Comparison of ENCODE assay signal across 9 cellular contexts in genomic region chr16:66948034-66948821, GRCh38. TPM values are rescaled to one million over a fixed set of nuclear protein-coding genes. Genes with fewer than 3 reads are reported as not detected.
DNase-seq lines count a peak whose midpoint lies in the region; ATAC-seq, FAIRE-seq and TF ChIP-seq lines count a peak whose summit lies in the region.
"Had no signal": no experiment of that assay in that cellular context is flagged by ENCODE, and none has a peak within 500 bp of the region (broad histone marks: within the 10 kb centered on the region; RNA-seq: fewer than 3 reads in every experiment).

No MANE protein-coding gene starts in this region.

- peaks cover 36% of the 10 kb centered on the region for H3K4me1 Mint-ChIP-seq in activated CD4-positive, alpha-beta memory T cell treated with anti-CD3 and anti-CD28 coated beads, Interleukin-2, amount 10 ng/mL, durations not matched to agents 7 days and 5 days

- H3K4me3 ChIP-seq in cardiac muscle cell, result peak overlapping the region; percentile 18
- H3K4me3 ChIP-seq in skeletal muscle tissue (ENCODE audit: low read length in 3 of 3), result peak overlapping the region; percentile 78 to 86 (median 82)

- CTCF ChIA-PET in activated CD4-positive, alpha-beta memory T cell treated with anti-CD3 and anti-CD28 coated beads, Interleukin-2, amount 10 ng/mL, durations not matched to agents 7 days and 5 days (lab: Charles Lee), result interaction anchor here (1.0 to 2.1 kb wide), 13 partner anchors 15 to 533 kb away, joined by 3 to 8 read pairs (median 3); partner anchors contain the start of genes ATP6V0D1, B3GNT9, FBXL8 and PDP2

- H3K9me3 ChIP-seq in cardiac muscle cell (ENCODE audit: low read depth) (no peaks in the 10 kb centered on the region), skeletal muscle tissue (ENCODE audit: control insufficient read depth in 3 of 3, low read length in 3 of 3) (no peaks in the 10 kb centered on the region)

- no peak overlapping the region for H3K27ac ChIP-seq in cardiac muscle cell
- peak overlapping the region; percentile 79 for H3K27ac ChIP-seq in skeletal muscle tissue (ENCODE audit: low read depth, low read length)

- peaks cover 9% of the 10 kb centered on the region for H3K9me3 Mint-ChIP-seq in activated CD4-positive, alpha-beta memory T cell treated with anti-CD3 and anti-CD28 coated beads, Interleukin-2, amount 10 ng/mL, durations not matched to agents 7 days and 5 days

- H3K36me3 ChIP-seq in cardiac muscle cell (no peaks in the 10 kb centered on the region), skeletal muscle tissue (ENCODE audit: control insufficient read depth in 3 of 3, insufficient read depth in 3 of 3, low read length in 3 of 3) (peaks cover 5 to 8% (median 8%) of the 10 kb centered on the region in 3 donors)

- peaks cover 9% of the 10 kb centered on the region for H3K36me3 Mint-ChIP-seq in activated CD4-positive, alpha-beta memory T cell treated with anti-CD3 and anti-CD28 coated beads, Interleukin-2, amount 10 ng/mL, durations not matched to agents 7 days and 5 days (ENCODE audit: low read depth)

- H3K27ac Mint-ChIP-seq in activated CD4-positive, alpha-beta memory T cell treated with anti-CD3 and anti-CD28 coated beads, Interleukin-2, amount 10 ng/mL, durations not matched to agents 7 days and 5 days, result no peak overlapping the region

- peak overlapping the region; percentile 79 to 94 (median 79) for H3K9ac ChIP-seq in skeletal muscle tissue (ENCODE audit: low read depth in 1 of 3, low read length in 3 of 3)

- H3K4me1 ChIP-seq in cardiac muscle cell (ENCODE audit: low read depth) (no peaks in the 10 kb centered on the region), skeletal muscle tissue (ENCODE audit: control insufficient read depth in 3 of 3, insufficient read depth in 3 of 3, low read length in 3 of 3) (peaks cover 12 to 29% (median 14%) of the 10 kb centered on the region in 3 donors)

- H3K27me3 Mint-ChIP-seq in activated CD4-positive, alpha-beta memory T cell treated with anti-CD3 and anti-CD28 coated beads, Interleukin-2, amount 10 ng/mL, durations not matched to agents 7 days and 5 days, result peaks cover 24% of the 10 kb centered on the region

- POLR2A ChIA-PET in activated CD4-positive, alpha-beta memory T cell treated with anti-CD3 and anti-CD28 coated beads, Interleukin-2, amount 10 ng/mL, durations not matched to agents 7 days and 5 days (lab: Charles Lee), result interaction anchor here (1.2 kb wide), 1 partner anchor 15 kb away, joined by 3 read pairs; no protein-coding TSS in a partner anchor

- no peak for TF ChIP-seq CTCF in cardiac muscle cell (IDR thresholded peaks at IDR 0.05; ENCODE audit: low read depth, low read length)

- peak overlapping the region; percentile 83 for H3K4me3 Mint-ChIP-seq in activated CD4-positive, alpha-beta memory T cell treated with anti-CD3 and anti-CD28 coated beads, Interleukin-2, amount 10 ng/mL, durations not matched to agents 7 days and 5 days

- FAIRE-seq in GM12892 (lab: Jason Lieb, UNC), result peak; percentile 87

- ATAC-seq in GM21619 (IDR thresholded peaks at IDR 0.05; ENCODE audit: unreplicated experiment) (no peak), HG03439 (IDR thresholded peaks at IDR 0.05; ENCODE audit: unreplicated experiment) (no peak)

- H3K27me3 ChIP-seq in cardiac muscle cell (peaks cover 40% of the 10 kb centered on the region), skeletal muscle tissue (ENCODE audit: control insufficient read depth in 3 of 3, insufficient read depth in 3 of 3, low read length in 3 of 3) (peaks cover 0 to 3% (median 0%) of the 10 kb centered on the region in 3 donors)

- DNase-seq in GM12892 (ENCODE audit: insufficient read length) (peak; percentile 14), cardiac muscle cell (ENCODE audit: low read depth in 1 of 2, low spot score in 1 of 2) (peak in 1 of 2 donors; percentile 30), D341Med (ENCODE audit: low spot score) (no peak)
- DNase-seq in activated CD4-positive, alpha-beta memory T cell treated with anti-CD3 and anti-CD28 coated beads, Interleukin-2, amount 10 ng/mL, durations not matched to agents 7 days and 5 days, result no peak
- DNase-seq in stimulated activated CD4-positive, alpha-beta T cell treated with anti-CD3 and anti-CD28 coated beads, Interleukin-4, amount 100 ng/mL, for 1 hour, result no peak

- TF ChIP-seq POLR2A in GM12892 (IDR thresholded peaks at IDR 0.05; ENCODE audit: low read depth, low read length), result no peak

RNA-seq across cellular contexts. Expression of gene CES3, which starts 12.8 kb away (rescaled TPM):
- 0.87 TPM for polyA plus RNA-seq in GM12892 (2012; ENCODE audit: missing spikeins)
- total RNA-seq in activated CD4-positive, alpha-beta memory T cell treated with anti-CD3 and anti-CD28 coated beads, Interleukin-2, amount 10 ng/mL, durations not matched to agents 7 days and 5 days, result 1 to 10 TPM; 6.1 to 6.3 TPM
- total RNA-seq in cardiac muscle cell (6.2 and 12.8 TPM in 2 replicates), skeletal muscle tissue (0.52 TPM)
- 4.7 and 6.4 TPM in 2 replicates for polyA plus RNA-seq in cardiac muscle cell

RNA-seq across cellular contexts. Expression of gene CES2, which starts 12.9 kb away (rescaled TPM):
- 8.7 TPM for polyA plus RNA-seq in GM12892 (2012; ENCODE audit: missing spikeins)
- 10 to 100 TPM; 32.9 to 33.5 TPM for total RNA-seq in activated CD4-positive, alpha-beta memory T cell treated with anti-CD3 and anti-CD28 coated beads, Interleukin-2, amount 10 ng/mL, durations not matched to agents 7 days and 5 days
- 67.9 and 84.2 TPM in 2 replicates for total RNA-seq in cardiac muscle cell
- polyA plus RNA-seq in cardiac muscle cell, result 69.1 and 94.3 TPM in 2 replicates
- 15.7 TPM for total RNA-seq in skeletal muscle tissue

RNA-seq across cellular contexts. Expression of gene CIAO2B, which starts 14.0 kb away (rescaled TPM):
- 116 TPM for polyA plus RNA-seq in GM12892 (2012; ENCODE audit: missing spikeins)
- total RNA-seq in activated CD4-positive, alpha-beta memory T cell treated with anti-CD3 and anti-CD28 coated beads, Interleukin-2, amount 10 ng/mL, durations not matched to agents 7 days and 5 days, result 100 to 1,000 TPM; 116 to 121 TPM
- total RNA-seq in cardiac muscle cell (151 and 184 TPM in 2 replicates), skeletal muscle tissue (95.0 TPM)
- 194 and 242 TPM in 2 replicates for polyA plus RNA-seq in cardiac muscle cell

RNA-seq across cellular contexts. Expression of gene RRAD, which starts 22.9 kb away (rescaled TPM):
- 0.66 TPM for polyA plus RNA-seq in GM12892 (2012; ENCODE audit: missing spikeins)
- 1 to 10 TPM; 1.0 to 1.3 TPM for total RNA-seq in activated CD4-positive, alpha-beta memory T cell treated with anti-CD3 and anti-CD28 coated beads, Interleukin-2, amount 10 ng/mL, durations not matched to agents 7 days and 5 days
- total RNA-seq in cardiac muscle cell (51.6 and 246 TPM in 2 replicates), skeletal muscle tissue (19.3 TPM)
- 73.8 and 318 TPM in 2 replicates for polyA plus RNA-seq in cardiac muscle cell

RNA-seq across cellular contexts. Expression of gene CDH16, which starts 29.5 kb away (rescaled TPM):
- not detected for polyA plus RNA-seq in GM12892 (2012; ENCODE audit: missing spikeins)
- total RNA-seq in activated CD4-positive, alpha-beta memory T cell treated with anti-CD3 and anti-CD28 coated beads, Interleukin-2, amount 10 ng/mL, durations not matched to agents 7 days and 5 days, result not detected
- total RNA-seq in cardiac muscle cell (0.07 and 4.4 TPM in 2 replicates), skeletal muscle tissue (not detected)
- not detected in 2 replicates for polyA plus RNA-seq in cardiac muscle cell
- polyA plus RNA-seq: neural cell had no signal
